Comparison of ENCODE assay signal across 8 cellular contexts in genomic region chr5:10724799-10725507, GRCh38. TPM values are rescaled to one million over a fixed set of nuclear protein-coding genes. Genes with fewer than 3 reads are reported as not detected.
DNase-seq lines count a peak whose midpoint lies in the region; ATAC-seq, FAIRE-seq and TF ChIP-seq lines count a peak whose summit lies in the region.

No MANE protein-coding gene starts in this region.

- H3K4me3 Mint-ChIP-seq in CD14-positive monocyte (no peak overlapping the region), natural killer cell (no peak overlapping the region)
- no peak overlapping the region for H3K4me3 Mint-ChIP-seq in naive thymus-derived CD4-positive, alpha-beta T cell

- no peaks in the 10 kb centered on the region for H3K9me3 ChIP-seq in naive thymus-derived CD4-positive, alpha-beta T cell (ENCODE audit: control insufficient read depth in 2 of 3, low read length in 3 of 3)

- no peaks in the 10 kb centered on the region for H3K27me3 ChIP-seq in naive thymus-derived CD4-positive, alpha-beta T cell (ENCODE audit: control insufficient read depth in 2 of 2, insufficient read depth in 2 of 2, low read length in 2 of 2)

- H3K9me3 Mint-ChIP-seq in CD14-positive monocyte (no peaks in the 10 kb centered on the region), natural killer cell (no peaks in the 10 kb centered on the region)
- peaks cover 0 to 2% (median 0%) of the 10 kb centered on the region in 11 donors for H3K9me3 Mint-ChIP-seq in naive thymus-derived CD4-positive, alpha-beta T cell

- FAIRE-seq in frontal cortex (lab: Jason Lieb, UNC), result no peak

- POLR2A ChIA-PET in naive thymus-derived CD4-positive, alpha-beta T cell (lab: Charles Lee), result no interaction called here

- H3K4me1 ChIP-seq in naive thymus-derived CD4-positive, alpha-beta T cell (ENCODE audit: control insufficient read depth in 2 of 2, insufficient read depth in 2 of 2, low read length in 2 of 2), result no peaks in the 10 kb centered on the region

- H3K4me3 ChIP-seq in epithelial cell of esophagus (ENCODE audit: low read length), result no peak overlapping the region
- no peak overlapping the region for H3K4me3 ChIP-seq in naive thymus-derived CD4-positive, alpha-beta T cell (ENCODE audit: low read length)

- TF ChIP-seq CTCF in CD14-positive monocyte (IDR thresholded peaks at IDR 0.05), result no peak
- no peak for TF ChIP-seq CTCF in epithelial cell of esophagus (IDR thresholded peaks at IDR 0.05; ENCODE audit: insufficient read depth, low read depth, low read length, missing control alignments)
- no peak for TF ChIP-seq CTCF in natural killer cell (IDR thresholded peaks at IDR 0.05)

- DNase-seq in CD14-positive monocyte (ENCODE audit: low spot score) (no peak), NCI-H748 (lab: John Stamatoyannopoulos, UW; ENCODE audit: unreplicated experiment) (peak; percentile 60), epithelial cell of esophagus (ENCODE audit: low read depth) (peak; percentile 68), frontal cortex (ENCODE audit: low spot score in 2 of 2) (no peak), natural killer cell (no peak)
- no peak for DNase-seq in naive thymus-derived CD4-positive, alpha-beta T cell
- no peak for DNase-seq in activated naive CD4-positive, alpha-beta T cell treated with Interleukin-2 at 50 U/mL for 16 hours

- H3K27ac ChIP-seq in naive thymus-derived CD4-positive, alpha-beta T cell (ENCODE audit: low read depth, low read length), result no peak overlapping the region

- peak; percentile 29 for ATAC-seq in naive thymus-derived CD4-positive, alpha-beta T cell
- ATAC-seq in natural killer cell (no peak), GM19452 (IDR thresholded peaks at IDR 0.05; ENCODE audit: unreplicated experiment) (no peak)

- peak overlapping the region in 4 of 7 donors; percentile 6 to 61 (median 31) for H3K27ac Mint-ChIP-seq in CD14-positive monocyte
- H3K27ac Mint-ChIP-seq in naive thymus-derived CD4-positive, alpha-beta T cell, result no peak overlapping the region
- no peak overlapping the region for H3K27ac Mint-ChIP-seq in natural killer cell

- CTCF ChIA-PET in naive thymus-derived CD4-positive, alpha-beta T cell (lab: Charles Lee), result no interaction called here

- H3K27me3 Mint-ChIP-seq in CD14-positive monocyte (ENCODE audit: low read depth in 3 of 3), result no peaks in the 10 kb centered on the region
- H3K27me3 Mint-ChIP-seq in naive thymus-derived CD4-positive, alpha-beta T cell, result no peaks in the 10 kb centered on the region
- H3K27me3 Mint-ChIP-seq in natural killer cell (ENCODE audit: low read depth in 2 of 2), result no peaks in the 10 kb centered on the region

- H3K36me3 ChIP-seq in naive thymus-derived CD4-positive, alpha-beta T cell (ENCODE audit: control insufficient read depth in 2 of 3, insufficient read depth in 3 of 3, low read length in 3 of 3), result peaks cover 0 to 10% (median 0%) of the 10 kb centered on the region in 3 experiments

- H3K4me1 Mint-ChIP-seq in CD14-positive monocyte (peaks cover 24% of the 10 kb centered on the region), natural killer cell (peaks cover 51 to 55% of the 10 kb centered on the region in 2 donors)
- peaks cover 0 to 18% (median 9%) of the 10 kb centered on the region in 7 donors for H3K4me1 Mint-ChIP-seq in naive thymus-derived CD4-positive, alpha-beta T cell

- intact Hi-C loops in CD14-positive monocyte (cut with micrococcal nuclease), result no loop called here
- intact Hi-C loops in naive thymus-derived CD4-positive, alpha-beta T cell (cut with micrococcal nuclease), result no loop called here
- intact Hi-C loops in natural killer cell (cut with micrococcal nuclease), result no loop called here

- H3K36me3 Mint-ChIP-seq in CD14-positive monocyte (peaks cover 66 to 74% of the 10 kb centered on the region in 2 donors), natural killer cell (no peaks in the 10 kb centered on the region)
- H3K36me3 Mint-ChIP-seq in naive thymus-derived CD4-positive, alpha-beta T cell, result peaks cover 13 to 56% (median 17%) of the 10 kb centered on the region in 5 donors

RNA-seq across cellular contexts. Expression of gene DAP, which starts 36.1 kb away (rescaled TPM):
- polyA plus RNA-seq in CD14-positive monocyte, result 10 to 100 TPM; 60.9 to 69.0 TPM
- total RNA-seq in naive thymus-derived CD4-positive, alpha-beta T cell, result 10 to 100 TPM; 31.9 to 58.6 (median 38.5) TPM
- polyA plus RNA-seq in naive thymus-derived CD4-positive, alpha-beta T cell, result 10 to 100 TPM; 60.9 to 91.6 TPM
- 7.3 TPM for total RNA-seq in frontal cortex
- 10 to 100 TPM; 38.4 to 48.9 (median 44.9) TPM for total RNA-seq in natural killer cell

Comparison
In these comparisons a context has a peak if more than half of its experiments do, and no peak if none do; other contexts are left out.
1. DNase-seq: peak in NCI-H748 (single experiment) and epithelial cell of esophagus (single experiment); none in CD14-positive monocyte (single experiment), naive thymus-derived CD4-positive, alpha-beta T cell (0 of 9), frontal cortex (0 of 2), activated naive CD4-positive, alpha-beta T cell treated with Interleukin-2 at 50 U/mL for 16 hours (single experiment) and natural killer cell (single experiment).
2. H3K27ac Mint-ChIP-seq: peak in CD14-positive monocyte (4 of 7); none in naive thymus-derived CD4-positive, alpha-beta T cell (0 of 9) and natural killer cell (0 of 2).